ENCODE assay signal across 8 cellular contexts in genomic region chr1:155172732-155173477, GRCh38. TPM values are rescaled to one million over a fixed set of nuclear protein-coding genes. Genes with fewer than 3 reads are reported as not detected.
A peak's percentile ranks its signal among the peaks of the same experiment; 100 is the strongest.
DNase-seq lines count a peak whose midpoint lies in the region; ATAC-seq and TF ChIP-seq lines count a peak whose summit lies in the region.

Gene KRTCAP2 (minus strand): TSS chr1:155173304. CDS start chr1:155173224, 80 bp downstream.

- peak; percentile 98 for DNase-seq in CD1c-positive myeloid dendritic cell (ENCODE audit: extremely low spot score)
- DNase-seq in NCI-H774 (lab: John Stamatoyannopoulos, UW), result peak; percentile 97
- peak; percentile 91 to 92 for DNase-seq in activated CD4-positive, alpha-beta T cell treated with anti-CD3 and anti-CD28 coated beads, Interleukin-2, amount 50 U/mL, for 4 hours
- DNase-seq in dermis microvascular lymphatic vessel endothelial cell (ENCODE audit: low read depth in 2 of 2), result peak; percentile 90 to 96
- peak; percentile 93 to 99 for DNase-seq in lower leg skin (ENCODE audit: low spot score in 2 of 2)
- peak; percentile 92 for DNase-seq in stimulated activated CD4-positive, alpha-beta T cell treated with anti-CD3 and anti-CD28 coated beads, Interleukin-4, amount 100 ng/mL, for 48 hours (ENCODE audit: low read depth in 2 of 2)

- TF ChIP-seq CTCF in lower leg skin (IDR thresholded peaks at IDR 0.05), result peak in 1 of 3 donors; percentile 52

- WGBS in lower leg skin, 2 donors, result 0% methylated on average over 43 to 54 of the region's 57 CpGs

- TF ChIP-seq POLR2A in lower leg skin (IDR thresholded peaks at IDR 0.05), result no peak

- H3K4me3 ChIP-seq in lower leg skin (ENCODE audit: low read depth, poor library complexity, severe bottlenecking), result peak within 1 kb of the TSS; percentile 71

- ATAC-seq in GM19351 (IDR thresholded peaks at IDR 0.05; ENCODE audit: unreplicated experiment) (peak; percentile 62), HG03558 (IDR thresholded peaks at IDR 0.05; ENCODE audit: extremely low read depth, unreplicated experiment) (peak; percentile 42)

- intact Hi-C loops in lower leg skin (cut with DNase I; ENCODE audit: low total_unique reads), result no loop called here

RNA-seq across cellular contexts. Expression of gene KRTCAP2, which starts in this region (rescaled TPM):
- total RNA-seq in dermis microvascular lymphatic vessel endothelial cell (126 and 157 TPM in 2 replicates), lower leg skin (100 to 1,000 TPM in 2 of 4 donors, 10 to 100 TPM in 2; 48.6 to 109 (median 97.6) TPM)

Comparison
In these comparisons a context has a peak if more than half of its experiments do, and no peak if none do; other contexts are left out.
1. Peak in every context shown above with its lines: DNase-seq, ATAC-seq and H3K4me3 ChIP-seq.